26 cellular contexts compared by ENCODE assay signal in genomic region chr2:26465981-26466471, GRCh38. TPM values are rescaled to one million over a fixed set of nuclear protein-coding genes. Genes with fewer than 3 reads are reported as not detected.
"Had no signal": no experiment of that assay in that cellular context is flagged by ENCODE, and none has a peak within 500 bp of the region (broad histone marks: within the 10 kb centered on the region; RNA-seq: fewer than 3 reads in every experiment).

No MANE protein-coding gene starts in this region.

- H3K4me1 ChIP-seq: SJCRH30 had no signal

- FAIRE-seq: bronchial epithelial cell, TTC549 had no signal

- H3K27ac ChIP-seq: SJCRH30, SK-N-MC had no signal

- H3K27me3 ChIP-seq: SJCRH30 had no signal

- ATAC-seq: activated CD8-positive, alpha-beta T cell treated with anti-CD3 and anti-CD28 coated beads for 36 hours; activated naive CD8-positive, alpha-beta T cell treated with anti-CD3 and anti-CD28 coated beads, Interleukin-2, amount 50 U/mL, for 24 hours; Panc1 had no signal

- H3K9me3 ChIP-seq: SJCRH30 had no signal

- H3K4me3 ChIP-seq: SJCRH30, SK-N-MC had no signal

- DNase-seq: activated CD4-positive, alpha-beta T cell treated with anti-CD3 and anti-CD28 coated beads, Interleukin-2, amount 10 ng/mL, durations not matched to agents 24 days and 14 days; activated CD4-positive, alpha-beta T cell treated with anti-CD3 and anti-CD28 coated beads, Interleukin-2, amount 50 U/mL, for 4 hours; activated CD8-positive, alpha-beta T cell treated with anti-CD3 and anti-CD28 coated beads for 36 hours; activated gamma-delta T cell; activated naive CD4-positive, alpha-beta T cell treated with Interleukin-2 at 50 U/mL for 16 hours; activated naive CD8-positive, alpha-beta T cell treated with anti-CD3 and anti-CD28 coated beads, Interleukin-2, amount 50 U/mL, for 24 hours; activated T-cell treated with anti-CD3 and anti-CD28 coated beads, Interleukin-2, amount 50 U/mL, for 24 hours; anterior cingulate cortex; cerebellar nuclear complex; Karpas-422; NCI-H1105; NCI-H1417 treated with DMSO at 0.1 percent for 48 hours; NCI-H187 treated with DMSO at 0.1 percent for 48 hours; NCI-H2081; NCI-H2171 treated with DMSO at 0.1 percent for 48 hours; NCI-H2227 treated with DMSO at 0.1 percent for 48 hours; NCI-H446; NCI-H524; NCI-H69; SJCRH30 had no signal

- H3K36me3 ChIP-seq: SJCRH30 had no signal

RNA-seq across cellular contexts. Expression of gene OTOF, which starts 11.9 kb away (rescaled TPM):
- total RNA-seq: bronchial epithelial cell, MCF 10A, RPMI7951 had no signal
